In the genomic region with DNA sequence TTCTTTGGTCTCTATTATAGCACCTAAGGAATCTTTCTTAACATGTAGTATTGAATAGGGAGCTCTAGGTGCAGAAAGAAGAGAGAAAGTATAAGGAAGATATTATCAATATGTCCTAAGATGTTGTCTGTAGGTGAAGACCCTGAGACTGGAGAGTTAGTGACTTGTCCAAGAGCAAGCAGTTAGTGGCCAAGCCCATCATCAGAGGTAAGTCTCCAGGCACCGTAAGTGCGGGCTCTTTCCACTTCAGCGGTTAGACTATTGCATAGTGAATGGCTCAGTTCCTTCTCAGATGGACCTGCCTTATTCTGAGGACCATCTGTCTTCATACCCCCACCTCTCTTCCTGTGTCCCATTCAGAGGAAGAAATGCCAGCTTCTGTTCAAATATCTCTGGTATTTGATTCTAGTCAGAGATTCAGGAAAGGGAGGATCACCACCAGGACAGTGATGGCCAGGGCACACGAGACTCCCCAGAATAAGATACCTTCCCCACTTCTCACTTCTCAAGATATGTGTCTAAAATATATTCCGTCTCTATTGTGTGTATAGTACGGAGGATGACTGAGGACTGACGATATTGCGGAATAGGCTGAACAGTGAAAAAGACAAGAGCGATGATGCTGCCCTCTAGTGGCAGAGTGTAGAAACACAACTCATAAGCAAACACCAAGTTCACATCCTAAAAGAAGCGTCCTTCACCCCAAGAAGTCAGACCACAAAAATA, we compare ENCODE assay signal across 8 cellular contexts. TPM values are rescaled to one million over a fixed set of nuclear protein-coding genes. Genes with fewer than 3 reads are reported as not detected.
DNase-seq lines count a peak whose midpoint lies in the region; ATAC-seq, FAIRE-seq and TF ChIP-seq lines count a peak whose summit lies in the region.

No MANE protein-coding gene starts in this region.

- no peak for TF ChIP-seq POLR2A in GM18505 (IDR thresholded peaks at IDR 0.05; ENCODE audit: borderline replicate concordance, extremely low read depth, insufficient read depth, insufficient read length)
- TF ChIP-seq POLR2A in breast epithelium (IDR thresholded peaks at IDR 0.05): no peak

- intact Hi-C loops in breast epithelium (cut with DNase I; ENCODE audit: low total_unique reads): no loop called here

- TF ChIP-seq CTCF in breast epithelium (IDR thresholded peaks at IDR 0.05): peak; percentile 86 to 93 (median 89)

- H3K27ac ChIP-seq in breast epithelium: no peak overlapping the region

- no peaks in the 10 kb centered on the region for H3K9me3 ChIP-seq in breast epithelium

- H3K36me3 ChIP-seq in breast epithelium: no peaks in the 10 kb centered on the region

- H3K4me3 ChIP-seq in breast epithelium: no peak overlapping the region

- peak; percentile 83 for FAIRE-seq in TTC549 (lab: Jason Lieb, UNC)

- DNase-seq in ACHN (peak; percentile 71), NCI-H2081 (lab: John Stamatoyannopoulos, UW) (peak; percentile 66), breast epithelium (ENCODE audit: low spot score in 2 of 2) (peak in 1 of 2 donors; percentile 49), iris pigment epithelial cell (ENCODE audit: low read depth) (peak; percentile 69)
- peak; percentile 53 for DNase-seq in stimulated activated CD4-positive, alpha-beta T cell treated with anti-CD3 and anti-CD28 coated beads, Interleukin-1b, Interleukin-23, amount 100 ng/mL, for 48 hours

- ATAC-seq in GM18505 (IDR thresholded peaks at IDR 0.05; ENCODE audit: unreplicated experiment) (peak; percentile 76), HG03025 (IDR thresholded peaks at IDR 0.05; ENCODE audit: low FRiP score, unreplicated experiment) (peak; percentile 80)

- no peaks in the 10 kb centered on the region for H3K4me1 ChIP-seq in breast epithelium

- H3K27me3 ChIP-seq in breast epithelium: no peaks in the 10 kb centered on the region

- in situ Hi-C loops in ACHN (cut with HindIII; ENCODE audit: low pct_ligation_motif_present, low pct_unique_long_range_greater_than_20kb, low sequenced_read_pairs): no loop called here

RNA-seq across cellular contexts. Expression of gene ADGRG7, which starts 19.1 kb away (rescaled TPM):
- total RNA-seq in breast epithelium: not detected
